In genomic region chr1:171429137-171429536, GRCh38 we compare ENCODE assay signal across 29 cellular contexts.
"Had no signal": no experiment of that assay in that cellular context is flagged by ENCODE, and none has a peak within 500 bp of the region (broad histone marks: within the 10 kb centered on the region; RNA-seq: fewer than 3 reads in every experiment).

No MANE protein-coding gene starts in this region.

- H3K4me2 ChIP-seq: SK-N-SH had no signal

- H3K4me3 ChIP-seq: ascending aorta, body of pancreas, SJCRH30 had no signal

- FAIRE-seq: bronchial epithelial cell, RCC 7860, TTC549 had no signal

- H3K27me3 ChIP-seq: ascending aorta, body of pancreas, SJCRH30 had no signal

- H3K36me3 ChIP-seq: ascending aorta, SJCRH30 had no signal

- H3K9me3 ChIP-seq: ascending aorta, body of pancreas, SJCRH30 had no signal

- H3K27ac ChIP-seq: ascending aorta, body of pancreas, SJCRH30 had no signal

- H3K9ac ChIP-seq: SK-N-SH had no signal

- DNase-seq: activated B cell treated with CpG ODN at 0.5 μM for 24 hours; activated CD4-positive, alpha-beta memory T cell treated with anti-CD3 and anti-CD28 coated beads for 36 hours; activated CD4-positive, alpha-beta T cell treated with anti-CD3 and anti-CD28 coated beads for 1 hour; activated CD4-positive, alpha-beta T cell treated with anti-CD3 and anti-CD28 coated beads, Interleukin-2, amount 10 ng/mL, durations not matched to agents 24 days and 14 days; activated CD8-positive, alpha-beta memory T cell treated with anti-CD3 and anti-CD28 coated beads for 24 hours; activated effector memory CD4-positive, alpha-beta T cell treated with anti-CD3 and anti-CD28 coated beads, Interleukin-2, amount 50 U/mL, for 16 hours; activated naive CD4-positive, alpha-beta T cell treated with Interleukin-2 at 50 U/mL for 16 hours; activated naive CD8-positive, alpha-beta T cell treated with anti-CD3 and anti-CD28 coated beads, Interleukin-2, amount 50 U/mL, for 24 hours; activated T-cell treated with anti-CD3 and anti-CD28 coated beads, Interleukin-2, amount 50 U/mL, for 4 hours; amniotic stem cell; body of pancreas; central memory CD4-positive, alpha-beta T cell; KG1; NCI-H1105; NCI-H1436 treated with DMSO at 0.1 percent for 48 hours; NCI-H187; NCI-H2081; NCI-H446; NCI-H524; PC-3; SJCRH30; SK-N-SH; T-helper 17 cell; T-helper 9 cell had no signal

- ATAC-seq: activated naive CD4-positive, alpha-beta T cell treated with anti-CD3 and anti-CD28 coated beads, Interleukin-2, amount 50 U/mL, for 72 hours; activated naive CD8-positive, alpha-beta T cell treated with anti-CD3 and anti-CD28 coated beads, Interleukin-2, amount 50 U/mL, for 24 hours; activated T-cell treated with anti-CD3 and anti-CD28 coated beads, Interleukin-2, amount 50 U/mL, for 4 hours; body of pancreas; PC-3; T-helper 17 cell had no signal

- H3K4me1 ChIP-seq: body of pancreas, SJCRH30 had no signal
